In genomic region chr10:124939290-124939689, GRCh38 we compare ENCODE assay signal across 18 cellular contexts.
"Had no signal": no experiment of that assay in that cellular context is flagged by ENCODE, and none has a peak within 500 bp of the region (broad histone marks: within the 10 kb centered on the region; RNA-seq: fewer than 3 reads in every experiment).

No MANE protein-coding gene starts in this region.

- H3K4me3 Mint-ChIP-seq: mesothelial cell of epicardium; naive B cell; natural killer cell treated with Interleukin-12 subunit alpha and Interleukin-12 subunit beta and Interleukin-15 and Interleukin-18, amount 100 ng/mL, for 72 hours; neural crest cell; stimulated activated naive B cell treated with anti-CD40 and anti-IgM and Interleukin-4, amounts not matched to agents 10 μg/mL and 1 μg/mL and 100 μg/mL, for 72 hours; stimulated activated naive CD8-positive, alpha-beta T cell treated with anti-CD3 and anti-CD28 coated beads, Interleukin-15, Interleukin-2, amounts not matched to agents 100 ng/mL and 50 ng/mL, for 24 hours; type B pancreatic cell had no signal

- H3K27me3 Mint-ChIP-seq: naive B cell; natural killer cell treated with Interleukin-12 subunit alpha and Interleukin-12 subunit beta and Interleukin-15 and Interleukin-18, amount 100 ng/mL, for 72 hours; stimulated activated naive B cell treated with anti-CD40 and anti-IgM and Interleukin-4, amounts not matched to agents 10 μg/mL and 1 μg/mL and 100 μg/mL, for 72 hours; stimulated activated naive CD8-positive, alpha-beta T cell treated with anti-CD3 and anti-CD28 coated beads, Interleukin-15, Interleukin-2, amounts not matched to agents 100 ng/mL and 50 ng/mL, for 24 hours; type B pancreatic cell had no signal

- H3K9me3 Mint-ChIP-seq: mesothelial cell of epicardium; naive B cell; natural killer cell treated with Interleukin-12 subunit alpha and Interleukin-12 subunit beta and Interleukin-15 and Interleukin-18, amount 100 ng/mL, for 72 hours; neural crest cell; stimulated activated naive B cell treated with anti-CD40 and anti-IgM and Interleukin-4, amounts not matched to agents 10 μg/mL and 1 μg/mL and 100 μg/mL, for 72 hours; stimulated activated naive CD8-positive, alpha-beta T cell treated with anti-CD3 and anti-CD28 coated beads, Interleukin-15, Interleukin-2, amounts not matched to agents 100 ng/mL and 50 ng/mL, for 24 hours; type B pancreatic cell had no signal

- DNase-seq: dorsolateral prefrontal cortex; effector CD4-positive, alpha-beta T cell; head of caudate nucleus; mesenchymal stem cell; mucosa of descending colon; naive B cell; pancreas; right lobe of liver; small intestine; stimulated activated CD4-positive, alpha-beta T cell treated with anti-CD3 and anti-CD28 coated beads, Interleukin-15, amount 100 ng/mL, for 24 hours; stimulated activated CD4-positive, alpha-beta T cell treated with anti-CD3 and anti-CD28 coated beads, Interleukin-2, amount 100 ng/mL, for 48 hours; stimulated activated naive B cell treated with anti-CD40 and anti-IgM and Interleukin-4, amounts not matched to agents 10 μg/mL and 1 μg/mL and 100 μg/mL, for 72 hours had no signal

- H3K36me3 Mint-ChIP-seq: natural killer cell treated with Interleukin-12 subunit alpha and Interleukin-12 subunit beta and Interleukin-15 and Interleukin-18, amount 100 ng/mL, for 72 hours had no signal

- H3K27ac Mint-ChIP-seq: mesothelial cell of epicardium; naive B cell; natural killer cell treated with Interleukin-12 subunit alpha and Interleukin-12 subunit beta and Interleukin-15 and Interleukin-18, amount 100 ng/mL, for 72 hours; stimulated activated naive B cell treated with anti-CD40 and anti-IgM and Interleukin-4, amounts not matched to agents 10 μg/mL and 1 μg/mL and 100 μg/mL, for 72 hours; stimulated activated naive CD8-positive, alpha-beta T cell treated with anti-CD3 and anti-CD28 coated beads, Interleukin-15, Interleukin-2, amounts not matched to agents 100 ng/mL and 50 ng/mL, for 24 hours; type B pancreatic cell had no signal

- ATAC-seq: left lobe of liver; mucosa of descending colon; natural killer cell treated with Interleukin-12 subunit alpha and Interleukin-12 subunit beta and Interleukin-15 and Interleukin-18, amount 100 ng/mL, for 72 hours; pancreas; right lobe of liver; stimulated activated naive B cell treated with anti-CD40 and anti-IgM and Interleukin-4, amounts not matched to agents 10 μg/mL and 1 μg/mL and 100 μg/mL, for 72 hours had no signal
